In genomic region chr14:23095196-23096108, GRCh38 we compare ENCODE assay signal across 8 cellular contexts. TPM values are rescaled to one million over a fixed set of nuclear protein-coding genes. Genes with fewer than 3 reads are reported as not detected.
DNase-seq lines count a peak whose midpoint lies in the region; ATAC-seq, FAIRE-seq and TF ChIP-seq lines count a peak whose summit lies in the region.

C14orf119 (plus strand) TSS chr14:23095505; CDS start chr14:23097659, 2,154 bp downstream.

- TSS peak; percentile 81 for BruUV-seq in HepG2 (replicated peaks; lab: Mats Ljungman, UMichigan)

- peaks cover 23% of the 10 kb centered on the region for H3K4me1 ChIP-seq in A549
- peaks cover 37% of the 10 kb centered on the region for H3K4me1 ChIP-seq in HepG2 (ENCODE audit: insufficient read depth, low read length)

- under 1% methylated on average over 37 of the region's 46 CpGs for WGBS in A549 (ENCODE audit: missing lambda C conversion rate)
- under 1% methylated on average over 46 of the region's 46 CpGs for WGBS in HepG2 (ENCODE audit: low lambda C conversion rate)

- CTCF ChIA-PET in A549 (lab: Yijun Ruan, JAX) = interaction anchor here (0.8 to 5.2 kb wide), 17 partner anchors 9 to 215 kb away, joined by 3 to 71 read pairs (median 6); partner anchors contain the start of gene CDH24
- CTCF ChIA-PET in HepG2 (lab: Yijun Ruan, JAX; ENCODE audit: low intra/inter-chr PET ratio, low total read pairs) = interaction anchor here (1.9 to 3.0 kb wide), 3 partner anchors 18 to 27 kb away, joined by 7 to 20 read pairs (median 7); no protein-coding TSS in a partner anchor

- H3K9ac ChIP-seq in HepG2 (ENCODE audit: insufficient read depth, low read depth, low read length) = peak within 1 kb of the TSS; percentile 96

- TF ChIP-seq RAD21 in A549 (conservative IDR thresholded peaks at IDR 0.05 in 1 of 2, IDR thresholded peaks at IDR 0.05 in 1 of 2) (no peak), HepG2 (CRISPR knock-in tag; IDR thresholded peaks at IDR 0.05) (peak; percentile 42; the same call in 1 of the 2 replicates)

- peaks cover 26% of the 10 kb centered on the region for H4K20me1 ChIP-seq in HepG2 (ENCODE audit: insufficient read depth, low read length)

- H3K4me2 ChIP-seq in A549 = peak within 1 kb of the TSS; percentile 98
- H3K4me2 ChIP-seq in HepG2 (ENCODE audit: low read depth, low read length) = peak within 1 kb of the TSS; percentile 83

- no peak for FAIRE-seq in A549 (lab: Jason Lieb, UNC)
- FAIRE-seq in TTC549 (lab: Jason Lieb, UNC) = peak; percentile 98
- FAIRE-seq in HepG2 (lab: Jason Lieb, UNC) = peak; percentile 97

- H3K27ac ChIP-seq in A549 (peak within 1 kb of the TSS; percentile 89 to 97), HepG2 (ENCODE audit: extremely low read length, insufficient read depth, low read length) (peak within 1 kb of the TSS; percentile 89)

- no peak for TF ChIP-seq EP300 in A549 (IDR thresholded peaks at IDR 0.05)
- TF ChIP-seq EP300 in HepG2 (IDR thresholded peaks at IDR 0.05; ENCODE audit: low read depth in 2 of 2, low read length in 2 of 2) = no peak; a peak in 2 of 4 replicates
- peak; percentile 70 for TF ChIP-seq EP300 in HepG2 (CRISPR knock-in tag; IDR thresholded peaks at IDR 0.05; ENCODE audit: borderline replicate concordance)

- TF ChIP-seq CTCF in A549 (IDR thresholded peaks at IDR 0.05) (no peak), HepG2 (CRISPR knock-in tag; IDR thresholded peaks at IDR 0.05) (peak; percentile 16; the same call in 1 of the 2 replicates)

- peak; percentile 90 to 93 for ATAC-seq in A549
- ATAC-seq in HG03175 (IDR thresholded peaks at IDR 0.05; ENCODE audit: unreplicated experiment) = peak; percentile 94
- peak; percentile 92 for ATAC-seq in HepG2

- H3K4me3 ChIP-seq in A549 (peak within 1 kb of the TSS; percentile 62), HepG2 (replicated peaks in 1 of 3; ENCODE audit: insufficient read depth in 1 of 3, low read depth in 2 of 3, low read length in 3 of 3) (peak within 1 kb of the TSS; percentile 71 to 96 (median 95))

- H3K9me3 ChIP-seq in A549 = no peaks in the 10 kb centered on the region
- H3K9me3 ChIP-seq in HepG2 (ENCODE audit: low read length) = no peaks in the 10 kb centered on the region

- in situ Hi-C loops in GM18951 (cut with MboI; ENCODE audit: low sequenced_read_pairs, unreplicated experiment) = no loop called here
- in situ Hi-C loops in HepG2 (cut with HindIII; ENCODE audit: extremely low pct_ligation_motif_present, low pct_unique_long_range_greater_than_20kb) = no loop called here

- peak within 1 kb of the TSS; percentile 54 for H2AFZ ChIP-seq in HepG2 (ENCODE audit: low read length)

- DNase-seq in A549 (ENCODE audit: low read depth in 1 of 2, low spot score in 1 of 2) (peak; percentile 98), dedifferentiated amniotic fluid mesenchymal stem cell (ENCODE audit: extremely low spot score) (peak; percentile 100), HepG2 (ENCODE audit: low spot score) (peak; percentile 100), NCI-H1105 treated with DMSO at 0.1 percent for 48 hours (lab: John Stamatoyannopoulos, UW) (no peak)
- DNase-seq in stimulated activated CD8-positive, alpha-beta memory T cell treated with anti-CD3 and anti-CD28 coated beads, Interleukin-12 subunit alpha, Interleukin-12 subunit beta, amount 100 ng/mL, for 24 hours (ENCODE audit: extremely low read depth) = peak; percentile 95

- H3K27me3 ChIP-seq in HepG2 (ENCODE audit: control insufficient read depth in 1 of 2, insufficient read depth in 2 of 2, low read length in 2 of 2) = no peaks in the 10 kb centered on the region; a peak in 1 of 5 replicates

- peaks cover 69% of the 10 kb centered on the region for H3K79me2 ChIP-seq in HepG2 (ENCODE audit: insufficient read depth, low read length)

- H3K36me3 ChIP-seq in HepG2 (replicated peaks in 1 of 2; ENCODE audit: control insufficient read depth in 1 of 2, insufficient read depth in 2 of 2, low read length in 2 of 2) = peaks cover 25 to 53% of the 10 kb centered on the region in 2 experiments

- intact Hi-C loops in HepG2 (cut with micrococcal nuclease; ENCODE audit: unreplicated experiment) = loop anchor here (1.0 to 10.0 kb wide), 3 partner anchors 61 to 1019 kb away; partner anchors contain the start of genes DCAF11, HOMEZ, NRL and PSMB5

- TF ChIP-seq POLR2A in A549 (IDR thresholded peaks at IDR 0.05; ENCODE audit: low read length) = peak; percentile 81
- peak; percentile 51 for TF ChIP-seq POLR2A in GM18951 (IDR thresholded peaks at IDR 0.05; ENCODE audit: extremely low read depth, insufficient read depth, insufficient read length)
- peak in 1 of 2 experiments; percentile 55; a peak in 2 of 4 replicates for TF ChIP-seq POLR2A in HepG2 (IDR thresholded peaks at IDR 0.05; ENCODE audit: insufficient read depth in 1 of 2, low read depth in 2 of 2, low read length in 2 of 2)

- POLR2A ChIA-PET in A549 (lab: Yijun Ruan, JAX) = interaction anchor here (0.6 to 2.7 kb wide), 36 partner anchors 9 to 1100 kb away, joined by 3 to 36 read pairs (median 4); partner anchors contain the start of genes BCL2L2, CIROP, DAD1 and HAUS4
- POLR2A ChIA-PET in HepG2 (lab: Yijun Ruan, JAX) = interaction anchor here (0.6 to 3.6 kb wide), 110 partner anchors 10 to 1941 kb away, joined by 3 to 146 read pairs (median 5); partner anchors contain the start of genes AJUBA, BCL2L2, CARMIL3 and CBLN3

TF ChIP-seq in A549, 52 proteins besides CTCF, POLR2A, EP300 and RAD21 (continues in another document):
- TF ChIP-seq JUN (IDR thresholded peaks at IDR 0.05) (peak; percentile 38 to 61; a peak in 3 of 5 replicates), KDM5A (IDR thresholded peaks at IDR 0.05) (no peak), RARB (CRISPR knock-in tag; IDR thresholded peaks at IDR 0.05) (no peak), E2F6 (IDR thresholded peaks at IDR 0.05; ENCODE audit: borderline replicate concordance, low read depth) (no peak), ZFP36 (IDR thresholded peaks at IDR 0.05; ENCODE audit: borderline replicate concordance, partially characterized antibody) (no peak)

TF ChIP-seq in HepG2, 621 proteins besides CTCF, POLR2A, EP300 and RAD21 (continues in another document):
- peak; percentile 80 for TF ChIP-seq ZFP37 (CRISPR knock-in tag; IDR thresholded peaks at IDR 0.05; ENCODE audit: borderline replicate concordance)
- no peak for TF ChIP-seq RFXAP (CRISPR knock-in tag; IDR thresholded peaks at IDR 0.05; ENCODE audit: borderline replicate concordance)
- peak; percentile 84 for TF ChIP-seq NFYC (CRISPR knock-in tag; IDR thresholded peaks at IDR 0.05)
- peak; percentile 82; the same call in 1 of the 2 replicates for TF ChIP-seq ZNF839 (CRISPR knock-in tag; IDR thresholded peaks at IDR 0.05; ENCODE audit: borderline replicate concordance)
- peak; percentile 90 for TF ChIP-seq ZNF740 (CRISPR knock-in tag; IDR thresholded peaks at IDR 0.05)
- TF ChIP-seq DRAP1 (CRISPR knock-in tag; IDR thresholded peaks at IDR 0.05) = peak; percentile 81
- no peak; the same call in 1 of the 2 replicates for TF ChIP-seq SRY (CRISPR knock-in tag; IDR thresholded peaks at IDR 0.05)
- peak; percentile 19; the same call in 1 of the 2 replicates for TF ChIP-seq THYN1 (CRISPR knock-in tag; IDR thresholded peaks at IDR 0.05; ENCODE audit: borderline replicate concordance, low read depth)
- peak; percentile 24; the same call in 1 of the 2 replicates for TF ChIP-seq ZNF556 (CRISPR knock-in tag; IDR thresholded peaks at IDR 0.05; ENCODE audit: borderline replicate concordance)

RNA-seq across cellular contexts. Expression of gene C14orf119, which starts in this region (rescaled TPM):
- polyA plus RNA-seq in A549 (2011; rRNA removed) (82.5 and 107 TPM in 2 replicates), A549 (2017; fragmentation: RNase III; extraction: RNeasy Plus Mini Kit Qiagen cat#74134 plus additional on column Dnase treatment) (94.8 to 102 TPM (median 99.2 TPM) in 3 replicates), HepG2 (2011; rRNA removed) (104 and 117 TPM in 2 replicates)
- polyA plus RNA-seq in A549 (2012; cell fraction: cytosol; rRNA removed) = 53.1 and 63.1 TPM in 2 replicates
- polyA plus RNA-seq in A549 (2012; cell fraction: nucleus; rRNA removed) = 21.8 and 29.1 TPM in 2 replicates
- 69.8 and 95.8 TPM in 2 replicates for polyA minus RNA-seq in A549 (2011; rRNA and poly(A)+ RNA removed)
- 206 and 299 TPM in 2 replicates for total RNA-seq in HepG2 (2016; rRNA removed; fragmentation: Illumina TruSeq; extraction: Trizol)
- 51.0 and 54.6 TPM in 2 replicates for total RNA-seq in HepG2 (2016; cell fraction: cytosol; rRNA removed; fragmentation: Illumina TruSeq; extraction: Trizol; ENCODE audit: low read depth)
- total RNA-seq in HepG2 (2016; cell fraction: insoluble cytoplasmic fraction; rRNA removed; fragmentation: Illumina TruSeq; extraction: Trizol) = 204 and 326 TPM in 2 replicates
- 66.2 and 72.9 TPM in 2 replicates for total RNA-seq in HepG2 (2016; cell fraction: membrane; rRNA removed; fragmentation: Illumina TruSeq; extraction: Trizol)
- total RNA-seq in HepG2 (2016; cell fraction: nucleus; rRNA removed; fragmentation: Illumina TruSeq; extraction: Trizol) = 67.0 and 72.0 TPM in 2 replicates
- 125 and 157 TPM in 2 replicates for polyA plus RNA-seq in HepG2 (2011; cell fraction: cytosol; rRNA removed)
- polyA plus RNA-seq in HepG2 (2011; cell fraction: nucleus; rRNA removed) = 52.9 and 72.4 TPM in 2 replicates
- polyA plus RNA-seq in HepG2 (2012) = 79.1 and 104 TPM in 2 replicates
- 39.1 and 40.5 TPM in 2 replicates for polyA plus RNA-seq in HepG2 (2016; cell fraction: cytosol; fragmentation: Illumina TruSeq; extraction: Trizol; ENCODE audit: low read depth)
- polyA plus RNA-seq in HepG2 (2016; cell fraction: insoluble cytoplasmic fraction; fragmentation: Illumina TruSeq; extraction: Trizol; ENCODE audit: low read depth) = 290 and 316 TPM in 2 replicates
- 46.1 and 51.5 TPM in 2 replicates for polyA plus RNA-seq in HepG2 (2016; cell fraction: membrane; fragmentation: Illumina TruSeq; extraction: Trizol; ENCODE audit: low read depth)
- 112 and 120 TPM in 2 replicates for polyA plus RNA-seq in HepG2 (2016; cell fraction: nucleus; fragmentation: Illumina TruSeq; extraction: Trizol; ENCODE audit: insufficient read depth, low read depth)
- polyA minus RNA-seq in HepG2 (2011; rRNA and poly(A)+ RNA removed; ENCODE audit: low replicate concordance) = 101 and 161 TPM in 2 replicates
- 54.7 and 61.1 TPM in 2 replicates for polyA minus RNA-seq in HepG2 (2011; cell fraction: cytosol; rRNA and poly(A)+ RNA removed)
- polyA minus RNA-seq in HepG2 (2011; cell fraction: nucleus; rRNA and poly(A)+ RNA removed) = 24.1 and 38.5 TPM in 2 replicates

Comparison
In these comparisons a context has a peak if more than half of its experiments do, and no peak if none do; other contexts are left out.
1. Of the 38 proteins assayed by ChIP-seq in both HepG2 and A549: peak only in HepG2: CHD4, CTCF, HDAC2, KDM5A, NFE2L2, RAD21 and 3 more; only in A549: MAX and PBX3; in both: BCL3, JUN, MYC and PHF8; in neither: 15; mixed calls (peak in some experiments, not most) for 8.